Comparison of ENCODE assay signal across 1 cellular context in the genomic region with DNA sequence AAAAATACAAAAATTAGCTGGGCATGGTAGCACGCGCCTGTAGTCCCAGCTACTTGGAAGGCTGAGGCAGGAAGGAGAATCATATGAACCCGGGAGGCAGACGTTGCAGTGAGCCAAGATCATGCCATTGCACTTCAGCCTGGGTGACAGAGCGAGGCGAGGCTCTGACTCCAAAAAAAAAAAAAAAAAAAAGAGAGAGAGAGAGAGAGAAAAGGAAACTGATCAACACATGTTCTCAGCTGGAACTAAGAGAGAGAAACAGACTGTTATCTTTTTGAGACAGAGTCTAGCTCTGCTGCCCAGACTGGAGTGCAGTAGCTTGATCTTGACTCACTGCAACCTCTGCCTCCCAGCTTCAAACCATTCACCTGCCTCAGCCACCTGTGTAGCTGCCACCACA.
TF ChIP-seq lines count a peak whose summit lies in the region.

No MANE protein-coding gene starts in this region.

TF ChIP-seq in K562, 482 proteins besides CTCF, POLR2A, EP300 and RAD21 (continued from another document):
- TF ChIP-seq, protein P1, sequence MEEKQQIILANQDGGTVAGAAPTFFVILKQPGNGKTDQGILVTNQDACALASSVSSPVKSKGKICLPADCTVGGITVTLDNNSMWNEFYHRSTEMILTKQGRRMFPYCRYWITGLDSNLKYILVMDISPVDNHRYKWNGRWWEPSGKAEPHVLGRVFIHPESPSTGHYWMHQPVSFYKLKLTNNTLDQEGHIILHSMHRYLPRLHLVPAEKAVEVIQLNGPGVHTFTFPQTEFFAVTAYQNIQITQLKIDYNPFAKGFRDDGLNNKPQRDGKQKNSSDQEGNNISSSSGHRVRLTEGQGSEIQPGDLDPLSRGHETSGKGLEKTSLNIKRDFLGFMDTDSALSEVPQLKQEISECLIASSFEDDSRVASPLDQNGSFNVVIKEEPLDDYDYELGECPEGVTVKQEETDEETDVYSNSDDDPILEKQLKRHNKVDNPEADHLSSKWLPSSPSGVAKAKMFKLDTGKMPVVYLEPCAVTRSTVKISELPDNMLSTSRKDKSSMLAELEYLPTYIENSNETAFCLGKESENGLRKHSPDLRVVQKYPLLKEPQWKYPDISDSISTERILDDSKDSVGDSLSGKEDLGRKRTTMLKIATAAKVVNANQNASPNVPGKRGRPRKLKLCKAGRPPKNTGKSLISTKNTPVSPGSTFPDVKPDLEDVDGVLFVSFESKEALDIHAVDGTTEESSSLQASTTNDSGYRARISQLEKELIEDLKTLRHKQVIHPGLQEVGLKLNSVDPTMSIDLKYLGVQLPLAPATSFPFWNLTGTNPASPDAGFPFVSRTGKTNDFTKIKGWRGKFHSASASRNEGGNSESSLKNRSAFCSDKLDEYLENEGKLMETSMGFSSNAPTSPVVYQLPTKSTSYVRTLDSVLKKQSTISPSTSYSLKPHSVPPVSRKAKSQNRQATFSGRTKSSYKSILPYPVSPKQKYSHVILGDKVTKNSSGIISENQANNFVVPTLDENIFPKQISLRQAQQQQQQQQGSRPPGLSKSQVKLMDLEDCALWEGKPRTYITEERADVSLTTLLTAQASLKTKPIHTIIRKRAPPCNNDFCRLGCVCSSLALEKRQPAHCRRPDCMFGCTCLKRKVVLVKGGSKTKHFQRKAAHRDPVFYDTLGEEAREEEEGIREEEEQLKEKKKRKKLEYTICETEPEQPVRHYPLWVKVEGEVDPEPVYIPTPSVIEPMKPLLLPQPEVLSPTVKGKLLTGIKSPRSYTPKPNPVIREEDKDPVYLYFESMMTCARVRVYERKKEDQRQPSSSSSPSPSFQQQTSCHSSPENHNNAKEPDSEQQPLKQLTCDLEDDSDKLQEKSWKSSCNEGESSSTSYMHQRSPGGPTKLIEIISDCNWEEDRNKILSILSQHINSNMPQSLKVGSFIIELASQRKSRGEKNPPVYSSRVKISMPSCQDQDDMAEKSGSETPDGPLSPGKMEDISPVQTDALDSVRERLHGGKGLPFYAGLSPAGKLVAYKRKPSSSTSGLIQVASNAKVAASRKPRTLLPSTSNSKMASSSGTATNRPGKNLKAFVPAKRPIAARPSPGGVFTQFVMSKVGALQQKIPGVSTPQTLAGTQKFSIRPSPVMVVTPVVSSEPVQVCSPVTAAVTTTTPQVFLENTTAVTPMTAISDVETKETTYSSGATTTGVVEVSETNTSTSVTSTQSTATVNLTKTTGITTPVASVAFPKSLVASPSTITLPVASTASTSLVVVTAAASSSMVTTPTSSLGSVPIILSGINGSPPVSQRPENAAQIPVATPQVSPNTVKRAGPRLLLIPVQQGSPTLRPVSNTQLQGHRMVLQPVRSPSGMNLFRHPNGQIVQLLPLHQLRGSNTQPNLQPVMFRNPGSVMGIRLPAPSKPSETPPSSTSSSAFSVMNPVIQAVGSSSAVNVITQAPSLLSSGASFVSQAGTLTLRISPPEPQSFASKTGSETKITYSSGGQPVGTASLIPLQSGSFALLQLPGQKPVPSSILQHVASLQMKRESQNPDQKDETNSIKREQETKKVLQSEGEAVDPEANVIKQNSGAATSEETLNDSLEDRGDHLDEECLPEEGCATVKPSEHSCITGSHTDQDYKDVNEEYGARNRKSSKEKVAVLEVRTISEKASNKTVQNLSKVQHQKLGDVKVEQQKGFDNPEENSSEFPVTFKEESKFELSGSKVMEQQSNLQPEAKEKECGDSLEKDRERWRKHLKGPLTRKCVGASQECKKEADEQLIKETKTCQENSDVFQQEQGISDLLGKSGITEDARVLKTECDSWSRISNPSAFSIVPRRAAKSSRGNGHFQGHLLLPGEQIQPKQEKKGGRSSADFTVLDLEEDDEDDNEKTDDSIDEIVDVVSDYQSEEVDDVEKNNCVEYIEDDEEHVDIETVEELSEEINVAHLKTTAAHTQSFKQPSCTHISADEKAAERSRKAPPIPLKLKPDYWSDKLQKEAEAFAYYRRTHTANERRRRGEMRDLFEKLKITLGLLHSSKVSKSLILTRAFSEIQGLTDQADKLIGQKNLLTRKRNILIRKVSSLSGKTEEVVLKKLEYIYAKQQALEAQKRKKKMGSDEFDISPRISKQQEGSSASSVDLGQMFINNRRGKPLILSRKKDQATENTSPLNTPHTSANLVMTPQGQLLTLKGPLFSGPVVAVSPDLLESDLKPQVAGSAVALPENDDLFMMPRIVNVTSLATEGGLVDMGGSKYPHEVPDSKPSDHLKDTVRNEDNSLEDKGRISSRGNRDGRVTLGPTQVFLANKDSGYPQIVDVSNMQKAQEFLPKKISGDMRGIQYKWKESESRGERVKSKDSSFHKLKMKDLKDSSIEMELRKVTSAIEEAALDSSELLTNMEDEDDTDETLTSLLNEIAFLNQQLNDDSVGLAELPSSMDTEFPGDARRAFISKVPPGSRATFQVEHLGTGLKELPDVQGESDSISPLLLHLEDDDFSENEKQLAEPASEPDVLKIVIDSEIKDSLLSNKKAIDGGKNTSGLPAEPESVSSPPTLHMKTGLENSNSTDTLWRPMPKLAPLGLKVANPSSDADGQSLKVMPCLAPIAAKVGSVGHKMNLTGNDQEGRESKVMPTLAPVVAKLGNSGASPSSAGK (IDR thresholded peaks at IDR 0.05) = no peak
- TF ChIP-seq CBFA2T3 (IDR thresholded peaks at IDR 0.05) (peak; percentile 75), TEAD4 (IDR thresholded peaks at IDR 0.05; ENCODE audit: low read length) (0 out of 2 replicates have a peak, but pooled peaks have one; percentile 12), TEAD4 (CRISPR knock-in tag; IDR thresholded peaks at IDR 0.05; ENCODE audit: borderline replicate concordance) (no peak), CBX2 (IDR thresholded peaks at IDR 0.05; ENCODE audit: insufficient read depth, low read length, poor library complexity, severe bottlenecking) (no peak), ZNF324 (CRISPR knock-in tag; IDR thresholded peaks at IDR 0.05) (no peak), CBFA2T2 (conservative IDR thresholded peaks at IDR 0.05) (peak; percentile 58), TAL1 (IDR thresholded peaks at IDR 0.05) (peak; percentile 28; the same call in 1 of the 2 replicates)
